Comparison of ENCODE assay signal across 8 cellular contexts in the genomic region with DNA sequence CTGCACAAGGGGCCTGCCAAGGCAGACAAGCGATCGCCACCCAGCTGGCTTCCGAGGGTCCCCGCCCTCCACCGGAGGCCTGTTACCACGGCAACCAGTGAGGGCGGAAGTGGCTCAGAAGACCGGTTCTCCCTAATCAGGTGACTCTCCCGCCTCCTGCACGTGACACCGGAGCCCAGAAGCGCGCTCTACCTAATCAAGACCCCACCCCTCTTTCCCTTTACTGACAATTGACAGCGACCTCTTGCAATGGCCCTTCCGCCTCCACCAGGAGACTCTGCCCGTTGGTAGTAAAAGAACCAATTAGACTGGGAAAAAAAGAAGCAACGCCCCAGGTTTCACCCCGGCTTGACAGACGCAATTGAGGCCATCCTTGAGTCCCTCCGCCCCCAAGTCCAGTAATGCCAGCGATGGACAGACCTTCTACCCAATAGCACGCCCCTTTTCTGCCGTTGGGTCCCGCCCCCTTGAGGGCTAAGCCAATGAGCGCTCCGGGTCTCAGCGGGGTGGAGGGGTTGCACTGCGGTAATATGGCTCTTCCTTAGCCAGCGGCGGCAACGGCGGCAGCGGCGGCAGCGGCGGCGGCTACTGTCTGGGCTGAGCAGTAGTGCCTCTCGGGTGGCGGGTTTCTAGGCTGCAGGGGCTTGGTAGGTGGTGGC. TPM values are rescaled to one million over a fixed set of nuclear protein-coding genes. Genes with fewer than 3 reads are reported as not detected.
DNase-seq lines count a peak whose midpoint lies in the region; ATAC-seq, FAIRE-seq and TF ChIP-seq lines count a peak whose summit lies in the region.

A gene (plus strand): TSS at position 525 of the 659 bp plus-strand sequence. CDS start 198 bp downstream, outside the sequence.

- DNase-seq in CD14-positive monocyte (ENCODE audit: low spot score) = peak; percentile 99
- DNase-seq in NCI-H82 (lab: John Stamatoyannopoulos, UW) = peak; percentile 99
- peak; percentile 98 to 99 for DNase-seq in activated CD4-positive, alpha-beta T cell treated with anti-CD3 and anti-CD28 coated beads, Interleukin-2, amount 50 U/mL, for 48 hours
- peak; percentile 99 to 100 for DNase-seq in dermis microvascular lymphatic vessel endothelial cell (ENCODE audit: low read depth in 2 of 2)
- peak; percentile 99 for DNase-seq in HepG2 (ENCODE audit: low spot score)
- peak; percentile 96 for DNase-seq in stimulated activated CD4-positive, alpha-beta T cell treated with anti-CD3 and anti-CD28 coated beads, Interleukin-4, amount 100 ng/mL, for 1 hour

- no peaks in the 10 kb centered on the region for H4K20me1 ChIP-seq in HepG2 (ENCODE audit: insufficient read depth, low read length)

- WGBS in HepG2 (ENCODE audit: low lambda C conversion rate) = 1% methylated on average over 11 of the region's 39 CpGs

- peak within 1 kb of the TSS; percentile 67 for H2AFZ ChIP-seq in HepG2 (ENCODE audit: low read length)

- TF ChIP-seq POLR2A in HepG2 (IDR thresholded peaks at IDR 0.05; ENCODE audit: insufficient read depth in 1 of 2, low read depth in 2 of 2, low read length in 2 of 2) = peak; percentile 43 to 69; a peak in 3 of 4 replicates

- H3K27me3 Mint-ChIP-seq in CD14-positive monocyte (ENCODE audit: low read depth in 3 of 3) = no peaks in the 10 kb centered on the region

- peak; percentile 85 for FAIRE-seq in HepG2 (lab: Jason Lieb, UNC)

- H3K9me3 Mint-ChIP-seq in CD14-positive monocyte = peaks cover 0 to 3% (median 0%) of the 10 kb centered on the region in 7 donors

- peaks cover 77% of the 10 kb centered on the region for H3K4me1 ChIP-seq in HepG2 (ENCODE audit: insufficient read depth, low read length)

- no peaks in the 10 kb centered on the region; a peak in 1 of 5 replicates for H3K27me3 ChIP-seq in HepG2 (ENCODE audit: control insufficient read depth in 1 of 2, insufficient read depth in 2 of 2, low read length in 2 of 2)

- H3K27ac ChIP-seq in HepG2 (ENCODE audit: extremely low read length, insufficient read depth, low read length) = peak within 1 kb of the TSS; percentile 83

- in situ Hi-C loops in HepG2 (cut with HindIII; ENCODE audit: extremely low pct_ligation_motif_present, low pct_unique_long_range_greater_than_20kb) = loop anchor here (5.0 kb wide), 1 partner anchor 52 kb away; no protein-coding TSS in a partner anchor

- POLR2A ChIA-PET in HepG2 (lab: Yijun Ruan, JAX) = interaction anchor here (0.8 to 3.7 kb wide), 11 partner anchors 8 to 75 kb away, joined by 3 to 23 read pairs (median 6); no protein-coding TSS in a partner anchor

- intact Hi-C loops in CD14-positive monocyte (cut with micrococcal nuclease) = loop anchor here in 1 of 2 donors (5.0 kb wide), 1 partner anchor 43 kb away; no protein-coding TSS in a partner anchor
- intact Hi-C loops in HepG2 (cut with micrococcal nuclease; ENCODE audit: unreplicated experiment) = loop anchor here (10.0 kb wide), 1 partner anchor 970 kb away; a partner anchor contains a TSS

- peaks cover 0 to 3% of the 10 kb centered on the region in 2 donors for H3K36me3 Mint-ChIP-seq in CD14-positive monocyte

- H3K9me3 ChIP-seq in HepG2 (ENCODE audit: low read length) = no peaks in the 10 kb centered on the region

- 0 out of 2 replicates have a peak, but pooled peaks have one; percentile 37 for TF ChIP-seq RAD21 in HepG2 (CRISPR knock-in tag; IDR thresholded peaks at IDR 0.05)

- peak; percentile 77 for ATAC-seq in GM19397 (IDR thresholded peaks at IDR 0.05; ENCODE audit: unreplicated experiment)
- ATAC-seq in HG03571 (IDR thresholded peaks at IDR 0.05; ENCODE audit: unreplicated experiment) = peak; percentile 76
- peak; percentile 90 for ATAC-seq in HepG2

- peaks cover 53% of the 10 kb centered on the region for H3K4me1 Mint-ChIP-seq in CD14-positive monocyte

- H3K4me2 ChIP-seq in HepG2 (ENCODE audit: low read depth, low read length) = peak within 1 kb of the TSS; percentile 100

- TF ChIP-seq CTCF in CD14-positive monocyte (IDR thresholded peaks at IDR 0.05) (no peak), HepG2 (CRISPR knock-in tag; IDR thresholded peaks at IDR 0.05) (no peak)

- H3K4me3 ChIP-seq in HepG2 (replicated peaks in 1 of 3; ENCODE audit: insufficient read depth in 1 of 3, low read depth in 2 of 3, low read length in 3 of 3) = peak within 1 kb of the TSS; percentile 82 to 92 (median 91)

- CTCF ChIA-PET in HepG2 (lab: Yijun Ruan, JAX; ENCODE audit: low intra/inter-chr PET ratio, low total read pairs) = no interaction called here

- H3K36me3 ChIP-seq in HepG2 (replicated peaks in 1 of 2; ENCODE audit: control insufficient read depth in 1 of 2, insufficient read depth in 2 of 2, low read length in 2 of 2) = no peaks in the 10 kb centered on the region

- H3K79me2 ChIP-seq in HepG2 (ENCODE audit: insufficient read depth, low read length) = peaks cover 36% of the 10 kb centered on the region

- H3K27ac Mint-ChIP-seq in CD14-positive monocyte = peak within 1 kb of the TSS in 6 of 7 donors; percentile 94 to 98 (median 98)

- TF ChIP-seq EP300 in HepG2 (IDR thresholded peaks at IDR 0.05; ENCODE audit: low read depth in 2 of 2, low read length in 2 of 2) (peak in 1 of 2 experiments; percentile 21; a peak in 1 of 4 replicates), HepG2 (CRISPR knock-in tag; IDR thresholded peaks at IDR 0.05; ENCODE audit: borderline replicate concordance) (no peak)

- BruUV-seq in HepG2 (replicated peaks; lab: Mats Ljungman, UMichigan) = no TSS peak

- H3K9ac ChIP-seq in HepG2 (ENCODE audit: insufficient read depth, low read depth, low read length) = peak within 1 kb of the TSS; percentile 89

- H3K4me3 Mint-ChIP-seq in CD14-positive monocyte = peak within 1 kb of the TSS in 1 of 2 donors; percentile 97

TF ChIP-seq in HepG2, 621 proteins besides CTCF, POLR2A, EP300 and RAD21 (continues in another document):
- TF ChIP-seq RFX1 (IDR thresholded peaks at IDR 0.05) (peak; percentile 94), ZNF136 (CRISPR knock-in tag; IDR thresholded peaks at IDR 0.05; ENCODE audit: low read depth) (no peak), TRIM24 (CRISPR knock-in tag; IDR thresholded peaks at IDR 0.05) (no peak), JUN (CRISPR knock-in tag; IDR thresholded peaks at IDR 0.05) (no peak), FOSL2 (CRISPR knock-in tag; IDR thresholded peaks at IDR 0.05) (no peak; the same call in 1 of the 2 replicates), RXRA (CRISPR knock-in tag; IDR thresholded peaks at IDR 0.05) (no peak), ESRRA (CRISPR knock-in tag; IDR thresholded peaks at IDR 0.05; ENCODE audit: low read depth) (no peak), MIER3 (CRISPR knock-in tag; IDR thresholded peaks at IDR 0.05; ENCODE audit: borderline replicate concordance) (no peak), NR2F6 (IDR thresholded peaks at IDR 0.05) (no peak), NR2F6 (CRISPR knock-in tag; IDR thresholded peaks at IDR 0.05) (no peak)
- TF ChIP-seq, protein P1, sequence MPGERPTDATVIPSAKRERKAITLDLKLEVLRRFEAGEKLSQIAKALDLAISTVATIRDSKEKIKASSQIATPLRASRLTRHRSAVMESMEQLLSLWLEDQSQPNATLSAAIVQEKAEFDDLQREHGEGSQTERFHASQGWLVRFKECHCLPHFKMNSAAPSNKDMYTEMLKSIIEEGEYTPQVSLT (CRISPR knock-in tag; IDR thresholded peaks at IDR 0.05; ENCODE audit: borderline replicate concordance, low read depth) = no peak

RNA-seq across cellular contexts. Expression of the gene that starts here (rescaled TPM):
- polyA plus RNA-seq in CD14-positive monocyte (10 to 100 TPM; 13.7 to 20.0 TPM), HepG2 (2011; rRNA removed) (8.9 and 9.7 TPM in 2 replicates)
- total RNA-seq in dermis microvascular lymphatic vessel endothelial cell (49.0 and 52.2 TPM in 2 replicates), HepG2 (2016; rRNA removed; fragmentation: Illumina TruSeq; extraction: Trizol) (17.2 and 17.3 TPM in 2 replicates)
- total RNA-seq in HepG2 (2016; cell fraction: cytosol; rRNA removed; fragmentation: Illumina TruSeq; extraction: Trizol; ENCODE audit: low read depth) = 6.1 and 9.8 TPM in 2 replicates
- 15.0 and 18.0 TPM in 2 replicates for total RNA-seq in HepG2 (2016; cell fraction: insoluble cytoplasmic fraction; rRNA removed; fragmentation: Illumina TruSeq; extraction: Trizol)
- total RNA-seq in HepG2 (2016; cell fraction: membrane; rRNA removed; fragmentation: Illumina TruSeq; extraction: Trizol) = 11.6 and 11.7 TPM in 2 replicates
- total RNA-seq in HepG2 (2016; cell fraction: nucleus; rRNA removed; fragmentation: Illumina TruSeq; extraction: Trizol) = 43.2 and 46.0 TPM in 2 replicates
- polyA plus RNA-seq in HepG2 (2011; cell fraction: cytosol; rRNA removed) = 5.6 and 7.4 TPM in 2 replicates
- 8.4 TPM in 2 replicates for polyA plus RNA-seq in HepG2 (2011; cell fraction: nucleus; rRNA removed)
- polyA plus RNA-seq in HepG2 (2012) = 8.4 and 11.9 TPM in 2 replicates
- 1.5 and 1.6 TPM in 2 replicates for polyA plus RNA-seq in HepG2 (2016; cell fraction: cytosol; fragmentation: Illumina TruSeq; extraction: Trizol; ENCODE audit: low read depth)
- 10.9 and 14.5 TPM in 2 replicates for polyA plus RNA-seq in HepG2 (2016; cell fraction: insoluble cytoplasmic fraction; fragmentation: Illumina TruSeq; extraction: Trizol; ENCODE audit: low read depth)
- polyA plus RNA-seq in HepG2 (2016; cell fraction: membrane; fragmentation: Illumina TruSeq; extraction: Trizol; ENCODE audit: low read depth) = 5.0 and 5.5 TPM in 2 replicates
- 20.6 and 22.8 TPM in 2 replicates for polyA plus RNA-seq in HepG2 (2016; cell fraction: nucleus; fragmentation: Illumina TruSeq; extraction: Trizol; ENCODE audit: insufficient read depth, low read depth)
- polyA minus RNA-seq in HepG2 (2011; rRNA and poly(A)+ RNA removed; ENCODE audit: low replicate concordance) = 10.9 and 19.7 TPM in 2 replicates
- polyA minus RNA-seq in HepG2 (2011; cell fraction: cytosol; rRNA and poly(A)+ RNA removed) = 5.9 and 6.2 TPM in 2 replicates
- polyA minus RNA-seq in HepG2 (2011; cell fraction: nucleus; rRNA and poly(A)+ RNA removed) = 77.1 and 79.4 TPM in 2 replicates

Comparison
In these comparisons a context has a peak if more than half of its experiments do, and no peak if none do; other contexts are left out.
1. Peak in every context shown above with its lines: DNase-seq, ATAC-seq, H3K4me3 ChIP-seq and H3K27ac ChIP-seq.